1 cellular context compared by ENCODE assay signal in the genomic region with DNA sequence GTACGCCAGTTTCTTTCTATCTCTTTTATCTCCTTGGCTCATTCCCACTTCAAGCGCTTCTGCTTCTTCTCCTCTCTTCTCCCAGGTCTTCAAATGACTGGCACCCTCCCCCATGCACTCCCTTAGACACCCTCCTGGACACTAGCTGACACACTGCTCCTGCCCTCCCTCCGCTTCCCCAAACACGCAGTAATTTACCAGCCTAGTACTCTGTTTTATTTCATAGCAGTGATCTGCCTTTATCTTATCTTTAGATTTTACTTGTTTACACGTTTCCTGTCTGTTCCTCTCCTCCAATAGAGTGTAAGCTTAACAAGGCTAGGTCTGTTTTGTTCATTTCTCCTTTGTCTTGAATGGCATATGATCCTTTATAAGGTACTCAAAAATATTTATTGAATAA.
A peak's percentile ranks its signal among the peaks of the same experiment; 100 is the strongest.
TF ChIP-seq lines count a peak whose summit lies in the region.

No MANE protein-coding gene starts in this region.

TF ChIP-seq in HepG2, 621 proteins besides CTCF, POLR2A, EP300 and RAD21 (continued from another document and continues in another):
- TF ChIP-seq, protein P1, sequence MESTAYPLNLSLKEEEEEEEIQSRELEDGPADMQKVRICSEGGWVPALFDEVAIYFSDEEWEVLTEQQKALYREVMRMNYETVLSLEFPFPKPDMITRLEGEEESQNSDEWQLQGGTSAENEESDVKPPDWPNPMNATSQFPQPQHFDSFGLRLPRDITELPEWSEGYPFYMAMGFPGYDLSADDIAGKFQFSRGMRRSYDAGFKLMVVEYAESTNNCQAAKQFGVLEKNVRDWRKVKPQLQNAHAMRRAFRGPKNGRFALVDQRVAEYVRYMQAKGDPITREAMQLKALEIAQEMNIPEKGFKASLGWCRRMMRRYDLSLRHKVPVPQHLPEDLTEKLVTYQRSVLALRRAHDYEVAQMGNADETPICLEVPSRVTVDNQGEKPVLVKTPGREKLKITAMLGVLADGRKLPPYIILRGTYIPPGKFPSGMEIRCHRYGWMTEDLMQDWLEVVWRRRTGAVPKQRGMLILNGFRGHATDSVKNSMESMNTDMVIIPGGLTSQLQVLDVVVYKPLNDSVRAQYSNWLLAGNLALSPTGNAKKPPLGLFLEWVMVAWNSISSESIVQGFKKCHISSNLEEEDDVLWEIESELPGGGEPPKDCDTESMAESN (CRISPR knock-in tag; conservative IDR thresholded peaks at IDR 0.05): peak; percentile 96
- TF ChIP-seq, protein P2, sequence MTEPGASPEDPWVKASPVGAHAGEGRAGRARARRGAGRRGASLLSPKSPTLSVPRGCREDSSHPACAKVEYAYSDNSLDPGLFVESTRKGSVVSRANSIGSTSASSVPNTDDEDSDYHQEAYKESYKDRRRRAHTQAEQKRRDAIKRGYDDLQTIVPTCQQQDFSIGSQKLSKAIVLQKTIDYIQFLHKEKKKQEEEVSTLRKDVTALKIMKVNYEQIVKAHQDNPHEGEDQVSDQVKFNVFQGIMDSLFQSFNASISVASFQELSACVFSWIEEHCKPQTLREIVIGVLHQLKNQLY (CRISPR knock-in tag; IDR thresholded peaks at IDR 0.05): 0 out of 2 replicates have a peak, but pooled peaks have one; percentile 19
- TF ChIP-seq AGO2 (optimal IDR thresholded peaks at IDR 0.05; ENCODE audit: low read depth, low read length): no peak
- TF ChIP-seq ESRRA (CRISPR knock-in tag; IDR thresholded peaks at IDR 0.05; ENCODE audit: low read depth): 0 out of 2 replicates have a peak, but pooled peaks have one; percentile 7
- peak; percentile 89 for TF ChIP-seq GATA4 (IDR thresholded peaks at IDR 0.05; ENCODE audit: borderline replicate concordance, low read depth)
- no peak for TF ChIP-seq SRSF1 (optimal IDR thresholded peaks at IDR 0.05; ENCODE audit: low read depth, low read length)
- no peak for TF ChIP-seq ISX (CRISPR knock-in tag; conservative IDR thresholded peaks at IDR 0.05)
- TF ChIP-seq TBX2 (CRISPR knock-in tag; IDR thresholded peaks at IDR 0.05; ENCODE audit: borderline replicate concordance): peak; percentile 21; the same call in 1 of the 2 replicates
- TF ChIP-seq ZZZ3 (CRISPR knock-in tag; IDR thresholded peaks at IDR 0.05; ENCODE audit: borderline replicate concordance): no peak
- TF ChIP-seq ZNF761 (CRISPR knock-in tag; conservative IDR thresholded peaks at IDR 0.05): peak; percentile 61; the same call in 1 of the 2 replicates
- TF ChIP-seq HOXA3 (CRISPR knock-in tag; IDR thresholded peaks at IDR 0.05): peak; percentile 31; the same call in 1 of the 2 replicates
- peak; percentile 40 for TF ChIP-seq TEAD3 (CRISPR knock-in tag; optimal IDR thresholded peaks at IDR 0.05; ENCODE audit: borderline replicate concordance)
- TF ChIP-seq, protein P3, sequence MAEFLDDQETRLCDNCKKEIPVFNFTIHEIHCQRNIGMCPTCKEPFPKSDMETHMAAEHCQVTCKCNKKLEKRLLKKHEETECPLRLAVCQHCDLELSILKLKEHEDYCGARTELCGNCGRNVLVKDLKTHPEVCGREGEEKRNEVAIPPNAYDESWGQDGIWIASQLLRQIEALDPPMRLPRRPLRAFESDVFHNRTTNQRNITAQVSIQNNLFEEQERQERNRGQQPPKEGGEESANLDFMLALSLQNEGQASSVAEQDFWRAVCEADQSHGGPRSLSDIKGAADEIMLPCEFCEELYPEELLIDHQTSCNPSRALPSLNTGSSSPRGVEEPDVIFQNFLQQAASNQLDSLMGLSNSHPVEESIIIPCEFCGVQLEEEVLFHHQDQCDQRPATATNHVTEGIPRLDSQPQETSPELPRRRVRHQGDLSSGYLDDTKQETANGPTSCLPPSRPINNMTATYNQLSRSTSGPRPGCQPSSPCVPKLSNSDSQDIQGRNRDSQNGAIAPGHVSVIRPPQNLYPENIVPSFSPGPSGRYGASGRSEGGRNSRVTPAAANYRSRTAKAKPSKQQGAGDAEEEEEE (CRISPR knock-in tag; IDR thresholded peaks at IDR 0.05; ENCODE audit: borderline replicate concordance): no peak
- TF ChIP-seq ZMAT3 (CRISPR knock-in tag; conservative IDR thresholded peaks at IDR 0.05): 0 out of 2 replicates have a peak, but pooled peaks have one; percentile 68
- peak; percentile 87; the same call in 1 of the 2 replicates for TF ChIP-seq ZSCAN29 (CRISPR knock-in tag; conservative IDR thresholded peaks at IDR 0.05)
- peak; percentile 23; the same call in 1 of the 2 replicates for TF ChIP-seq HOXA5 (CRISPR knock-in tag; IDR thresholded peaks at IDR 0.05)
- TF ChIP-seq DPF2 (CRISPR knock-in tag; IDR thresholded peaks at IDR 0.05; ENCODE audit: borderline replicate concordance, low read depth): 0 out of 2 replicates have a peak, but pooled peaks have one; percentile 23
- TF ChIP-seq, protein P4, sequence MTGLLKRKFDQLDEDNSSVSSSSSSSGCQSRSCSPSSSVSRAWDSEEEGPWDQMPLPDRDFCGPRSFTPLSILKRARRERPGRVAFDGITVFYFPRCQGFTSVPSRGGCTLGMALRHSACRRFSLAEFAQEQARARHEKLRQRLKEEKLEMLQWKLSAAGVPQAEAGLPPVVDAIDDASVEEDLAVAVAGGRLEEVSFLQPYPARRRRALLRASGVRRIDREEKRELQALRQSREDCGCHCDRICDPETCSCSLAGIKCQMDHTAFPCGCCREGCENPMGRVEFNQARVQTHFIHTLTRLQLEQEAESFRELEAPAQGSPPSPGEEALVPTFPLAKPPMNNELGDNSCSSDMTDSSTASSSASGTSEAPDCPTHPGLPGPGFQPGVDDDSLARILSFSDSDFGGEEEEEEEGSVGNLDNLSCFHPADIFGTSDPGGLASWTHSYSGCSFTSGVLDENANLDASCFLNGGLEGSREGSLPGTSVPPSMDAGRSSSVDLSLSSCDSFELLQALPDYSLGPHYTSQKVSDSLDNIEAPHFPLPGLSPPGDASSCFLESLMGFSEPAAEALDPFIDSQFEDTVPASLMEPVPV (CRISPR knock-in tag; IDR thresholded peaks at IDR 0.05): 0 out of 2 replicates have a peak, but pooled peaks have one; percentile 16
- no peak for TF ChIP-seq SOX6 (IDR thresholded peaks at IDR 0.05)
- peak; percentile 83; the same call in 1 of the 2 replicates for TF ChIP-seq SOX6 (CRISPR knock-in tag; IDR thresholded peaks at IDR 0.05)
- no peak for TF ChIP-seq SOX13 (IDR thresholded peaks at IDR 0.05)
- TF ChIP-seq SOX13 (CRISPR knock-in tag; conservative IDR thresholded peaks at IDR 0.05 in 1 of 2, IDR thresholded peaks at IDR 0.05 in 1 of 2): no peak
- peak; percentile 60; the same call in 1 of the 2 replicates for TF ChIP-seq ZMYM3 (CRISPR knock-in tag; IDR thresholded peaks at IDR 0.05)
- TF ChIP-seq FOXK2 (IDR thresholded peaks at IDR 0.05): 0 out of 2 replicates have a peak, but pooled peaks have one; percentile 3
- peak; percentile 10 for TF ChIP-seq PHF5A (CRISPR knock-in tag; IDR thresholded peaks at IDR 0.05; ENCODE audit: low read depth, unreplicated experiment)
- 0 out of 2 replicates have a peak, but pooled peaks have one; percentile 6 for TF ChIP-seq FOXK1 (CRISPR knock-in tag; IDR thresholded peaks at IDR 0.05; ENCODE audit: borderline replicate concordance, low read depth)
- TF ChIP-seq ZNF12 (CRISPR knock-in tag; IDR thresholded peaks at IDR 0.05): 0 out of 2 replicates have a peak, but pooled peaks have one; percentile 19
- TF ChIP-seq AHR (CRISPR knock-in tag; IDR thresholded peaks at IDR 0.05): no peak
- TF ChIP-seq, protein P5, sequence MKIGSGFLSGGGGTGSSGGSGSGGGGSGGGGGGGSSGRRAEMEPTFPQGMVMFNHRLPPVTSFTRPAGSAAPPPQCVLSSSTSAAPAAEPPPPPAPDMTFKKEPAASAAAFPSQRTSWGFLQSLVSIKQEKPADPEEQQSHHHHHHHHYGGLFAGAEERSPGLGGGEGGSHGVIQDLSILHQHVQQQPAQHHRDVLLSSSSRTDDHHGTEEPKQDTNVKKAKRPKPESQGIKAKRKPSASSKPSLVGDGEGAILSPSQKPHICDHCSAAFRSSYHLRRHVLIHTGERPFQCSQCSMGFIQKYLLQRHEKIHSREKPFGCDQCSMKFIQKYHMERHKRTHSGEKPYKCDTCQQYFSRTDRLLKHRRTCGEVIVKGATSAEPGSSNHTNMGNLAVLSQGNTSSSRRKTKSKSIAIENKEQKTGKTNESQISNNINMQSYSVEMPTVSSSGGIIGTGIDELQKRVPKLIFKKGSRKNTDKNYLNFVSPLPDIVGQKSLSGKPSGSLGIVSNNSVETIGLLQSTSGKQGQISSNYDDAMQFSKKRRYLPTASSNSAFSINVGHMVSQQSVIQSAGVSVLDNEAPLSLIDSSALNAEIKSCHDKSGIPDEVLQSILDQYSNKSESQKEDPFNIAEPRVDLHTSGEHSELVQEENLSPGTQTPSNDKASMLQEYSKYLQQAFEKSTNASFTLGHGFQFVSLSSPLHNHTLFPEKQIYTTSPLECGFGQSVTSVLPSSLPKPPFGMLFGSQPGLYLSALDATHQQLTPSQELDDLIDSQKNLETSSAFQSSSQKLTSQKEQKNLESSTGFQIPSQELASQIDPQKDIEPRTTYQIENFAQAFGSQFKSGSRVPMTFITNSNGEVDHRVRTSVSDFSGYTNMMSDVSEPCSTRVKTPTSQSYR (CRISPR knock-in tag; IDR thresholded peaks at IDR 0.05; ENCODE audit: borderline replicate concordance): peak; percentile 61; the same call in 1 of the 2 replicates
- TF ChIP-seq, protein P6, sequence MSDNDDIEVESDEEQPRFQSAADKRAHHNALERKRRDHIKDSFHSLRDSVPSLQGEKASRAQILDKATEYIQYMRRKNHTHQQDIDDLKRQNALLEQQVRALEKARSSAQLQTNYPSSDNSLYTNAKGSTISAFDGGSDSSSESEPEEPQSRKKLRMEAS (IDR thresholded peaks at IDR 0.05): peak; percentile 61
- TF ChIP-seq MTF2 (CRISPR knock-in tag; IDR thresholded peaks at IDR 0.05; ENCODE audit: borderline replicate concordance): 0 out of 2 replicates have a peak, but pooled peaks have one; percentile 15
- TF ChIP-seq ZNF547 (CRISPR knock-in tag; IDR thresholded peaks at IDR 0.05): no peak
- no peak for TF ChIP-seq ZBTB20 (CRISPR knock-in tag; IDR thresholded peaks at IDR 0.05; ENCODE audit: borderline replicate concordance, low read depth)
- no peak for TF ChIP-seq ZNF282 (IDR thresholded peaks at IDR 0.05; ENCODE audit: partially characterized antibody)
- TF ChIP-seq YY1 (IDR thresholded peaks at IDR 0.05; ENCODE audit: insufficient read depth, insufficient replicate concordance, low read depth, low read length): no peak
- TF ChIP-seq SSRP1 (CRISPR knock-in tag; IDR thresholded peaks at IDR 0.05): no peak
- 0 out of 2 replicates have a peak, but pooled peaks have one; percentile 26 for TF ChIP-seq ZNF543 (CRISPR knock-in tag; IDR thresholded peaks at IDR 0.05)
- TF ChIP-seq, protein P7, sequence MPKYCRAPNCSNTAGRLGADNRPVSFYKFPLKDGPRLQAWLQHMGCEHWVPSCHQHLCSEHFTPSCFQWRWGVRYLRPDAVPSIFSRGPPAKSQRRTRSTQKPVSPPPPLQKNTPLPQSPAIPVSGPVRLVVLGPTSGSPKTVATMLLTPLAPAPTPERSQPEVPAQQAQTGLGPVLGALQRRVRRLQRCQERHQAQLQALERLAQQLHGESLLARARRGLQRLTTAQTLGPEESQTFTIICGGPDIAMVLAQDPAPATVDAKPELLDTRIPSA (CRISPR knock-in tag; IDR thresholded peaks at IDR 0.05; ENCODE audit: borderline replicate concordance): no peak
- TF ChIP-seq, protein P8, sequence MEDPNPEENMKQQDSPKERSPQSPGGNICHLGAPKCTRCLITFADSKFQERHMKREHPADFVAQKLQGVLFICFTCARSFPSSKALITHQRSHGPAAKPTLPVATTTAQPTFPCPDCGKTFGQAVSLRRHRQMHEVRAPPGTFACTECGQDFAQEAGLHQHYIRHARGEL (CRISPR knock-in tag; IDR thresholded peaks at IDR 0.05): no peak
- TF ChIP-seq, protein P9, sequence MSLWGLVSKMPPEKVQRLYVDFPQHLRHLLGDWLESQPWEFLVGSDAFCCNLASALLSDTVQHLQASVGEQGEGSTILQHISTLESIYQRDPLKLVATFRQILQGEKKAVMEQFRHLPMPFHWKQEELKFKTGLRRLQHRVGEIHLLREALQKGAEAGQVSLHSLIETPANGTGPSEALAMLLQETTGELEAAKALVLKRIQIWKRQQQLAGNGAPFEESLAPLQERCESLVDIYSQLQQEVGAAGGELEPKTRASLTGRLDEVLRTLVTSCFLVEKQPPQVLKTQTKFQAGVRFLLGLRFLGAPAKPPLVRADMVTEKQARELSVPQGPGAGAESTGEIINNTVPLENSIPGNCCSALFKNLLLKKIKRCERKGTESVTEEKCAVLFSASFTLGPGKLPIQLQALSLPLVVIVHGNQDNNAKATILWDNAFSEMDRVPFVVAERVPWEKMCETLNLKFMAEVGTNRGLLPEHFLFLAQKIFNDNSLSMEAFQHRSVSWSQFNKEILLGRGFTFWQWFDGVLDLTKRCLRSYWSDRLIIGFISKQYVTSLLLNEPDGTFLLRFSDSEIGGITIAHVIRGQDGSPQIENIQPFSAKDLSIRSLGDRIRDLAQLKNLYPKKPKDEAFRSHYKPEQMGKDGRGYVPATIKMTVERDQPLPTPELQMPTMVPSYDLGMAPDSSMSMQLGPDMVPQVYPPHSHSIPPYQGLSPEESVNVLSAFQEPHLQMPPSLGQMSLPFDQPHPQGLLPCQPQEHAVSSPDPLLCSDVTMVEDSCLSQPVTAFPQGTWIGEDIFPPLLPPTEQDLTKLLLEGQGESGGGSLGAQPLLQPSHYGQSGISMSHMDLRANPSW (CRISPR knock-in tag; IDR thresholded peaks at IDR 0.05; ENCODE audit: borderline replicate concordance): no peak
- no peak for TF ChIP-seq KDM5B (CRISPR knock-in tag; IDR thresholded peaks at IDR 0.05; ENCODE audit: borderline replicate concordance)
- peak; percentile 77; the same call in 1 of the 2 replicates for TF ChIP-seq ZNF569 (CRISPR knock-in tag; IDR thresholded peaks at IDR 0.05; ENCODE audit: borderline replicate concordance)
- peak; percentile 47; the same call in 1 of the 2 replicates for TF ChIP-seq ZNF331 (CRISPR knock-in tag; IDR thresholded peaks at IDR 0.05)
- TF ChIP-seq TRIM24 (CRISPR knock-in tag; IDR thresholded peaks at IDR 0.05): no peak
- TF ChIP-seq KLF16 (CRISPR knock-in tag; IDR thresholded peaks at IDR 0.05): no peak
- TF ChIP-seq, protein P10, sequence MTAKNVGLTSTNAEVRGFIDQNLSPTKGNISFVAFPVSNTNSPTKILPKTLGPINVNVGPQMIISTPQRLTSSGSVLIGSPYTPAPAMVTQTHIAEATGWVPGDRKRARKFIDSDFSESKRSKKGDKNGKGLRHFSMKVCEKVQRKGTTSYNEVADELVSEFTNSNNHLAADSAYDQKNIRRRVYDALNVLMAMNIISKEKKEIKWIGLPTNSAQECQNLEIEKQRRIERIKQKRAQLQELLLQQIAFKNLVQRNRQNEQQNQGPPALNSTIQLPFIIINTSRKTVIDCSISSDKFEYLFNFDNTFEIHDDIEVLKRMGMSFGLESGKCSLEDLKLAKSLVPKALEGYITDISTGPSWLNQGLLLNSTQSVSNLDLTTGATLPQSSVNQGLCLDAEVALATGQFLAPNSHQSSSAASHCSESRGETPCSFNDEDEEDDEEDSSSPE (CRISPR knock-in tag; IDR thresholded peaks at IDR 0.05): peak; percentile 24; the same call in 1 of the 2 replicates
- TF ChIP-seq KMT2B (CRISPR knock-in tag; IDR thresholded peaks at IDR 0.05): 0 out of 2 replicates have a peak, but pooled peaks have one; percentile 8
- TF ChIP-seq SALL1 (CRISPR knock-in tag; IDR thresholded peaks at IDR 0.05): peak; percentile 87
- TF ChIP-seq REL (CRISPR knock-in tag; conservative IDR thresholded peaks at IDR 0.05): no peak
- TF ChIP-seq CC2D1A (CRISPR knock-in tag; IDR thresholded peaks at IDR 0.05): 0 out of 2 replicates have a peak, but pooled peaks have one; percentile 4
